In the genomic region with DNA sequence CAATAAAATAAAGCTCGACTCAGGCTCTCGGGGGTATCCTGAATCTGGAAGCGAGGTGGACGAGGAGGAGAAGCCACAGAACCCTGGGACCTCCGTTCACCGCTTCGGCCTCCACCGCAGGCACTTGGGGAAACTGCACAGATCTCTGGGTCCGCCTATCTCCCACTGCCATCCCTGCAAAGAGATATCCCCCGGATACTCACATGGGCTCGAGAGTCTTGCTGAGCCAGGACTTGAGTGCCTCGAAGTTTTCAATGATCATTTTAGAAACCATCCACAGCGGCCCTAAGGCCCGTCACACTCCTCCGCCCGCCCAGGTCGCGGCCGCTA, we compare ENCODE assay signal across 7 cellular contexts. TPM values are rescaled to one million over a fixed set of nuclear protein-coding genes. Genes with fewer than 3 reads are reported as not detected.
DNase-seq lines count a peak whose midpoint lies in the region; ATAC-seq and TF ChIP-seq lines count a peak whose summit lies in the region.

No MANE protein-coding gene starts in this region.

- no peak for TF ChIP-seq CTCF in esophagus squamous epithelium (IDR thresholded peaks at IDR 0.05)
- TF ChIP-seq CTCF in prostate gland (IDR thresholded peaks at IDR 0.05), result no peak

- no peaks in the 10 kb centered on the region for H3K36me3 ChIP-seq in esophagus squamous epithelium
- H3K36me3 ChIP-seq in prostate gland, result no peaks in the 10 kb centered on the region

- H3K27ac ChIP-seq in esophagus squamous epithelium (peak overlapping the region; percentile 95 to 98 (median 97)), prostate gland (peak overlapping the region; percentile 94 to 96)

- peak; percentile 50 for DNase-seq in NCI-H526 treated with DMSO at 0.1 percent for 48 hours (lab: John Stamatoyannopoulos, UW)
- DNase-seq in esophagus squamous epithelium (lab: John Stamatoyannopoulos, UW), result no peak
- no peak for DNase-seq in prostate gland (ENCODE audit: low spot score)
- no peak for DNase-seq in iPS-NIHi11 (ENCODE audit: low spot score)
- DNase-seq in KG1 (lab: John Stamatoyannopoulos, UW), result no peak

- H3K27me3 ChIP-seq in esophagus squamous epithelium, result no peaks in the 10 kb centered on the region
- no peaks in the 10 kb centered on the region for H3K27me3 ChIP-seq in prostate gland (replicated peaks; ENCODE audit: insufficient read depth)

- H3K4me1 ChIP-seq in esophagus squamous epithelium, result peaks cover 19 to 64% (median 36%) of the 10 kb centered on the region in 3 donors
- no peaks in the 10 kb centered on the region for H3K4me1 ChIP-seq in prostate gland (replicated peaks)

- TF ChIP-seq POLR2A in esophagus squamous epithelium (IDR thresholded peaks at IDR 0.05), result no peak
- no peak for TF ChIP-seq POLR2A in prostate gland (IDR thresholded peaks at IDR 0.05)

- ATAC-seq in GM18868 (IDR thresholded peaks at IDR 0.05; ENCODE audit: unreplicated experiment) (peak; percentile 1), HG02610 (IDR thresholded peaks at IDR 0.05; ENCODE audit: unreplicated experiment) (peak; percentile 35)

- WGBS in esophagus squamous epithelium, 2 donors, result 0% methylated on average over 5 to 10 of the region's 19 CpGs
- WGBS in prostate gland, result 0% methylated on average over 19 of the region's 19 CpGs

- H3K4me3 ChIP-seq in esophagus squamous epithelium (peak overlapping the region; percentile 79 to 99 (median 95)), prostate gland (peak overlapping the region; percentile 76 to 94)

- intact Hi-C loops in esophagus squamous epithelium (cut with DNase I), result no loop called here
- intact Hi-C loops in prostate gland (cut with DNase I), result no loop called here

- H3K9me3 ChIP-seq in esophagus squamous epithelium (no peaks in the 10 kb centered on the region), prostate gland (no peaks in the 10 kb centered on the region)

RNA-seq across cellular contexts. Expression of a gene that starts 0.6 kb away (rescaled TPM):
- total RNA-seq in esophagus squamous epithelium (10 to 100 TPM; 16.0 to 42.3 (median 25.4) TPM), prostate gland (10 to 100 TPM; 29.0 to 45.9 TPM)
